Comparison of ENCODE assay signal across 1 cellular context in genomic region chr11:64724863-64725535, GRCh38.
TF ChIP-seq lines count a peak whose summit lies in the region.

No MANE protein-coding gene starts in this region.

TF ChIP-seq in A549, 52 proteins besides CTCF, POLR2A, EP300 and RAD21:
- TF ChIP-seq RARB (CRISPR knock-in tag; IDR thresholded peaks at IDR 0.05): no peak
- no peak for TF ChIP-seq HMGXB4 (CRISPR knock-in tag; IDR thresholded peaks at IDR 0.05; ENCODE audit: borderline replicate concordance)
